ENCODE assay signal across 1 cellular context in the genomic region with DNA sequence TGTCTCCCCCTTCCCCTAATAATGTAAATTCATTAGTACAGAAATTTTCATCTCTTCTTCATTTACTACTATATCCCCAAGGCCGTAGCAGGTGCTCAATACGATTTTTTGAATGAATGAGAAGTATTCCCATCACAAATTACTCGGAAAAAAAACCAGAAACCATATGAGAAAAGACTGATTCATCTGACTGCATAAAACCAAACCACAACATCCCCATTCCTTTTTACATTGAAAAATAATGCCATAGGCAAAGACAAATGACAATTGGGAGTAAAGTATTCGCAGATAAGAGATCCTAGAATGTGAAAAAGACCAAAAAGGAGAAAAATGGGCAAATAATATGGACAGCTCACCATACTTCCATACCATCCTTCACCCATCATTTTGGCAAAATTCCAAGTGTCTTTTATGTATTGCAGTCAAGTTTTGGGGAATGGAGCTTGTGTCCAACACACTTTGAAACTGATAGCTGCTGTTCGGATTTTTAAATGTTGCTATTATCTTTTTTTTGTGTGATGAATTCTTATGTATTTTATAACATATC.
TF ChIP-seq lines count a peak whose summit lies in the region.

No MANE protein-coding gene starts in this region.

TF ChIP-seq in endothelial cell of umbilical vein, 7 proteins besides CTCF, POLR2A, EP300 and RAD21 (continued from another document):
- TF ChIP-seq GATA2 (IDR thresholded peaks at IDR 0.05; ENCODE audit: insufficient read depth, insufficient read length, low read depth, low read length) (no peak), JUN (IDR thresholded peaks at IDR 0.05; ENCODE audit: borderline replicate concordance, insufficient read depth, insufficient read length, low read depth) (no peak), FOS (IDR thresholded peaks at IDR 0.05; ENCODE audit: borderline replicate concordance, insufficient read depth, low read length) (no peak), POLR2AphosphoS5 (IDR thresholded peaks at IDR 0.05; ENCODE audit: insufficient read depth, low read depth, low read length) (no peak), MYC (IDR thresholded peaks at IDR 0.05; ENCODE audit: low read depth, low read length) (no peak)
- TF ChIP-seq, protein P1, sequence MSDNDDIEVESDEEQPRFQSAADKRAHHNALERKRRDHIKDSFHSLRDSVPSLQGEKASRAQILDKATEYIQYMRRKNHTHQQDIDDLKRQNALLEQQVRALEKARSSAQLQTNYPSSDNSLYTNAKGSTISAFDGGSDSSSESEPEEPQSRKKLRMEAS (IDR thresholded peaks at IDR 0.05; ENCODE audit: insufficient read depth, insufficient read length): no peak
TF ChIP-seq in endothelial cell of umbilical vein: peak in this region for 0.
